Comparison of ENCODE assay signal across 1 cellular context in the genomic region with DNA sequence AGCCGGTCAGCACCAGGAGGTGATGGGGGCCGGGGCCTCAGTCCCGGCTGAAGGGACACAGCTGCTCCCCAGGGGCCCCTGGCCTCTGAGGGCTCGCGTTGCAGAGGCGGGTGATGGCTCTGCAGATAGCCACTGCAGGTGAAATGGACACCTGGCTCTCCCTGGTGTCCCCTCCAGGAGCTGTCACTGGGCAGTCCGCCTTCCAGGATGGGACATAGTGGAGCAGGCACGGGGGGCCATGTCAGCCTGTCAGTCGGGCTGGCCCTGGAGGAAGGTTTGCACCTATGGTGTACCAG.
TF ChIP-seq lines count a peak whose summit lies in the region.

No MANE protein-coding gene starts in this region.

TF ChIP-seq in HepG2, 621 proteins besides CTCF, POLR2A, EP300 and RAD21:
- 0 out of 2 replicates have a peak, but pooled peaks have one; percentile 21 for TF ChIP-seq NRL (CRISPR knock-in tag; IDR thresholded peaks at IDR 0.05; ENCODE audit: borderline replicate concordance)
- TF ChIP-seq, protein P1, sequence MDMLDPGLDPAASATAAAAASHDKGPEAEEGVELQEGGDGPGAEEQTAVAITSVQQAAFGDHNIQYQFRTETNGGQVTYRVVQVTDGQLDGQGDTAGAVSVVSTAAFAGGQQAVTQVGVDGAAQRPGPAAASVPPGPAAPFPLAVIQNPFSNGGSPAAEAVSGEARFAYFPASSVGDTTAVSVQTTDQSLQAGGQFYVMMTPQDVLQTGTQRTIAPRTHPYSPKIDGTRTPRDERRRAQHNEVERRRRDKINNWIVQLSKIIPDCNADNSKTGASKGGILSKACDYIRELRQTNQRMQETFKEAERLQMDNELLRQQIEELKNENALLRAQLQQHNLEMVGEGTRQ (IDR thresholded peaks at IDR 0.05; ENCODE audit: low read depth, low read length), result no peak
- TF ChIP-seq, protein P1 (CRISPR knock-in tag; IDR thresholded peaks at IDR 0.05; ENCODE audit: borderline replicate concordance), result no peak
- TF ChIP-seq, protein P2, sequence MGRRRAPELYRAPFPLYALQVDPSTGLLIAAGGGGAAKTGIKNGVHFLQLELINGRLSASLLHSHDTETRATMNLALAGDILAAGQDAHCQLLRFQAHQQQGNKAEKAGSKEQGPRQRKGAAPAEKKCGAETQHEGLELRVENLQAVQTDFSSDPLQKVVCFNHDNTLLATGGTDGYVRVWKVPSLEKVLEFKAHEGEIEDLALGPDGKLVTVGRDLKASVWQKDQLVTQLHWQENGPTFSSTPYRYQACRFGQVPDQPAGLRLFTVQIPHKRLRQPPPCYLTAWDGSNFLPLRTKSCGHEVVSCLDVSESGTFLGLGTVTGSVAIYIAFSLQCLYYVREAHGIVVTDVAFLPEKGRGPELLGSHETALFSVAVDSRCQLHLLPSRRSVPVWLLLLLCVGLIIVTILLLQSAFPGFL (CRISPR knock-in tag; IDR thresholded peaks at IDR 0.05), result no peak
- TF ChIP-seq ZNF3 (CRISPR knock-in tag; IDR thresholded peaks at IDR 0.05), result no peak
- no peak for TF ChIP-seq SIN3B (IDR thresholded peaks at IDR 0.05; ENCODE audit: low read length)
- TF ChIP-seq RBM22 (optimal IDR thresholded peaks at IDR 0.05; ENCODE audit: low read length), result no peak
